In genomic region chr10:74585231-74586087, GRCh38 we compare ENCODE assay signal across 9 cellular contexts.
DNase-seq lines count a peak whose midpoint lies in the region; ATAC-seq and TF ChIP-seq lines count a peak whose summit lies in the region.
"Had no signal": no experiment of that assay in that cellular context is flagged by ENCODE, and none has a peak within 500 bp of the region (broad histone marks: within the 10 kb centered on the region; RNA-seq: fewer than 3 reads in every experiment).

No MANE protein-coding gene starts in this region.

- 25 to 27% methylated on average over 8 of the region's 8 CpGs for WGBS in upper lobe of left lung, 2 donors

- peak overlapping the region; percentile 52 for H3K27ac Mint-ChIP-seq in neural progenitor cell

- H3K36me3 ChIP-seq in HUES48 (ENCODE audit: control insufficient read depth, insufficient read depth, low read length) (no peaks in the 10 kb centered on the region), neural progenitor cell (no peaks in the 10 kb centered on the region), upper lobe of left lung (no peaks in the 10 kb centered on the region)
- H3K36me3 ChIP-seq: ovary had no signal

- H3K4me3 Mint-ChIP-seq in neural progenitor cell, result peak overlapping the region; percentile 33

- no peak overlapping the region for H2AFZ ChIP-seq in neural progenitor cell (replicated peaks)

- H3K9ac ChIP-seq in HUES48 (ENCODE audit: low read depth, low read length) (no peak overlapping the region), neural progenitor cell (no peak overlapping the region)

- peak; percentile 58 for DNase-seq in DMS153 treated with DMSO at 0.1 percent for 48 hours (lab: John Stamatoyannopoulos, UW; ENCODE audit: unreplicated experiment)
- DNase-seq in T-helper 9 cell, result peak; percentile 6
- peak; percentile 43 for DNase-seq in dedifferentiated amniotic fluid mesenchymal stem cell (ENCODE audit: extremely low spot score)
- peak; percentile 32 for DNase-seq in neural progenitor cell (ENCODE audit: low spot score)
- DNase-seq in upper lobe of left lung, result no peak
- DNase-seq in foreskin melanocyte, result no peak

- H3K9me3 Mint-ChIP-seq in neural progenitor cell, result peaks cover 8% of the 10 kb centered on the region

- H3K27me3 ChIP-seq in HUES48 (ENCODE audit: control insufficient read depth, insufficient read depth, low read length) (no peaks in the 10 kb centered on the region), neural progenitor cell (no peaks in the 10 kb centered on the region), upper lobe of left lung (no peaks in the 10 kb centered on the region)
- H3K27me3 ChIP-seq: ovary had no signal

- H3K27ac ChIP-seq in HUES48 (ENCODE audit: low read depth, low read length), result peak overlapping the region; percentile 29
- H3K27ac ChIP-seq in neural progenitor cell, result peak overlapping the region; percentile 75
- H3K27ac ChIP-seq in upper lobe of left lung, result peak overlapping the region; percentile 29 to 73 (median 48)

- peaks cover 5% of the 10 kb centered on the region for H3F3A ChIP-seq in neural progenitor cell (ENCODE audit: low read depth)

- no peak for TF ChIP-seq CTCF in neural progenitor cell (IDR thresholded peaks at IDR 0.05)
- no peak for TF ChIP-seq CTCF in upper lobe of left lung (IDR thresholded peaks at IDR 0.05)

- H3K4me1 ChIP-seq in HUES48 (ENCODE audit: control insufficient read depth, insufficient read depth, low read length), result peaks cover 9% of the 10 kb centered on the region
- H3K4me1 ChIP-seq in neural progenitor cell, result peaks cover 26% of the 10 kb centered on the region
- H3K4me1 ChIP-seq in upper lobe of left lung, result peaks cover 33 to 39% (median 37%) of the 10 kb centered on the region in 4 donors

- TF ChIP-seq POLR2A in upper lobe of left lung (IDR thresholded peaks at IDR 0.05), result no peak

- H3K4me3 ChIP-seq in HUES48 (ENCODE audit: low read depth, low read length), result no peak overlapping the region
- no peak overlapping the region for H3K4me3 ChIP-seq in neural progenitor cell
- peak overlapping the region in 2 of 4 donors; percentile 2 to 18 for H3K4me3 ChIP-seq in upper lobe of left lung
- H3K4me3 ChIP-seq: ovary had no signal

- H3K4me2 ChIP-seq in neural progenitor cell, result peak overlapping the region; percentile 23

- H3K79me2 ChIP-seq in neural progenitor cell (ENCODE audit: low read depth), result no peaks in the 10 kb centered on the region

- no peaks in the 10 kb centered on the region for H3K27me3 Mint-ChIP-seq in neural progenitor cell (ENCODE audit: insufficient read depth, low read depth)

- H3K9me3 ChIP-seq in HUES48 (ENCODE audit: control insufficient read depth, insufficient read depth, low read length), result no peaks in the 10 kb centered on the region
- no peaks in the 10 kb centered on the region for H3K9me3 ChIP-seq in neural progenitor cell (ENCODE audit: low read depth)
- no peaks in the 10 kb centered on the region for H3K9me3 ChIP-seq in upper lobe of left lung
- H3K9me3 ChIP-seq: ovary had no signal

- ATAC-seq in GM21381 (IDR thresholded peaks at IDR 0.05; ENCODE audit: unreplicated experiment) (peak; percentile 78), upper lobe of left lung (ENCODE audit: low FRiP score in 2 of 2) (no peak)

- no peak for TF ChIP-seq EP300 in upper lobe of left lung (IDR thresholded peaks at IDR 0.05)

- H4K20me1 ChIP-seq in neural progenitor cell (ENCODE audit: low read depth), result no peaks in the 10 kb centered on the region

- peaks cover 7% of the 10 kb centered on the region for H3K36me3 Mint-ChIP-seq in neural progenitor cell

- H3K4me1 Mint-ChIP-seq in neural progenitor cell, result peaks cover 45% of the 10 kb centered on the region

Comparison
In these comparisons a context has a peak if more than half of its experiments do, and no peak if none do; other contexts are left out.
1. DNase-seq: peak in DMS153 treated with DMSO at 0.1 percent for 48 hours (single experiment), T-helper 9 cell (single experiment), dedifferentiated amniotic fluid mesenchymal stem cell (single experiment) and neural progenitor cell (single experiment); none in upper lobe of left lung (0 of 2) and foreskin melanocyte (single experiment).
2. Peak in every context shown above with its lines, with median percentiles within 50 percentile points of each other: H3K27ac ChIP-seq.